ENCODE assay signal across 11 cellular contexts in the genomic region with DNA sequence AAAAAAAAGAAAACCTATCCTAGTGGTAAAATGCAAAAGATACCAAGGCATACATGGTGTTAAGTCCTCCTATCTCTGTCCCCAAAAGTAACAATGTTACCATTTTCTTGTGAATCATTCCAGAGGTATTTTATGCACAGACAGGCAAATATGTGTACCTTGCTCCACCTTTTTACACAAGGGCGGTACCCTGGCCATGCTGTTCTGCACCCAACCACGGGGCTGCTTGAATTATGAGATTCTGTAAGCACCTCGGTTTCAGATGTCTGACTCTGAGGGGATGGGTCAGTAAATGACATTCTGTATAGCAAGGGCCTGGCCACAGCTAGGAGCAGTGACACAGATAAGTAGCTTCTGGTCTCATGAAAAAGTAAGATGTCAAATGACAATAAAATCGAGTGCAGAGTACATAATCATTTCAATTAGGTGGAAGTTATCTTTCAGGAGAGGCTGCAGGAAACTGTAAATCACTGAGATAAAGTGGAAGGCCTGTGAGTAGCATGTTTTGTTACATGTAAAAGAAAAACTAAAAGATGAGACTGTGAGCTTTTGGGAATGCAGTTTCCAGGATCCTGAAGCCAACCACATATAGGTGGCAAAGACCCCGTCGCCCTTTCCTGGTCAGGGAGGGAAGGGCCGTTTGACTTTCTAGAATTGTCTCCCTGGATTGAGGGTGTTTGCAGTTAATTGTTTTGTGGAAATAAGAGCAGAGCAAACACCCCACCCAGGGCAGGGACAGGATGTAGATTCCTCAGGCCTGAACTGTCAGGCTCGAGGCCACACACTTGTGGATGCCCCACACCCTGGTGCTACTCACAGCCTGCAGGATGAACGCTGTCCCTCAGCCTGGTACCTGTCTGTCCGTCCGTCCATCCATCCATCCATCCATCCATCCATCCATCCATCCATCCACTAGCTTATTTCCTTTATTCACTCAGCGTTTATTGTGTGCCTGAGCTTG. TPM values are rescaled to one million over a fixed set of nuclear protein-coding genes. Genes with fewer than 3 reads are reported as not detected.
DNase-seq lines count a peak whose midpoint lies in the region; ATAC-seq, FAIRE-seq and TF ChIP-seq lines count a peak whose summit lies in the region.
"Had no signal": no experiment of that assay in that cellular context is flagged by ENCODE, and none has a peak within 500 bp of the region (broad histone marks: within the 10 kb centered on the region; RNA-seq: fewer than 3 reads in every experiment).

No MANE protein-coding gene starts in this region.

- FAIRE-seq in keratinocyte (lab: Jason Lieb, UNC) (peak; percentile 97), urothelium cell line (lab: Jason Lieb, UNC) (peak; percentile 35)

- peak overlapping the region; percentile 39 for H3K9ac ChIP-seq in keratinocyte (ENCODE audit: control insufficient read depth, extremely low read depth, insufficient read depth, low read length)

- H3K9me1 ChIP-seq in keratinocyte (ENCODE audit: control insufficient read depth, extremely low read depth, insufficient read depth, low read length), result no peaks in the 10 kb centered on the region

- ATAC-seq in heart right ventricle (peak in 5 of 8 donors; percentile 13 to 50 (median 32)), Panc1 (peak; percentile 48; the same call in 1 of the 2 replicates), HG02678 (IDR thresholded peaks at IDR 0.05; ENCODE audit: unreplicated experiment) (no peak), sciatic nerve (no peak)
- ATAC-seq: activated naive CD8-positive, alpha-beta T cell treated with anti-CD3 and anti-CD28 coated beads, Interleukin-2, amount 50 U/mL, for 24 hours; psoas muscle had no signal

- no peak for DNase-seq in heart right ventricle
- DNase-seq in cardiac septum (ENCODE audit: low spot score), result no peak
- peak; percentile 45 for DNase-seq in Panc1 (ENCODE audit: low read depth, low spot score)
- DNase-seq in keratinocyte (ENCODE audit: low read depth, low spot score), result no peak
- DNase-seq in urothelium cell line (ENCODE audit: low spot score), result peak; percentile 63
- no peak for DNase-seq in NCI-H345 treated with DMSO at 0.1 percent for 48 hours (lab: John Stamatoyannopoulos, UW; ENCODE audit: unreplicated experiment)
- no peak for DNase-seq in sciatic nerve (ENCODE audit: low spot score)
- DNase-seq: activated naive CD8-positive, alpha-beta T cell treated with anti-CD3 and anti-CD28 coated beads, Interleukin-2, amount 50 U/mL, for 24 hours; psoas muscle had no signal

- H3K4me1 ChIP-seq in heart right ventricle, result peaks cover 0 to 48% (median 18%) of the 10 kb centered on the region in 9 donors
- H3K4me1 ChIP-seq in Panc1 (ENCODE audit: control insufficient read depth, insufficient read depth, low read length), result peaks cover 15% of the 10 kb centered on the region
- peaks cover 56% of the 10 kb centered on the region for H3K4me1 ChIP-seq in keratinocyte (ENCODE audit: control insufficient read depth, extremely low read depth, insufficient read depth, low read length)
- H3K4me1 ChIP-seq: psoas muscle had no signal

- dilution Hi-C loops in keratinocyte (cut with MboI; ENCODE audit: extremely low pct_ligation_motif_present, low sequenced_read_pairs), result no loop called here

- H4K20me1 ChIP-seq in keratinocyte (ENCODE audit: control insufficient read depth, extremely low read depth, insufficient read depth, low read length), result no peaks in the 10 kb centered on the region

- in situ Hi-C loops in Panc1 (cut with HindIII; ENCODE audit: low pct_unique_long_range_greater_than_20kb, low sequenced_read_pairs), result no loop called here

- intact Hi-C loops in heart right ventricle (cut with DNase I), result no loop called here
- intact Hi-C loops in cardiac septum (cut with DNase I), result no loop called here
- intact Hi-C loops in Panc1 (cut with micrococcal nuclease; ENCODE audit: unreplicated experiment), result no loop called here
- intact Hi-C loops in sciatic nerve (cut with DNase I), result no loop called here

- H3K27ac ChIP-seq in heart right ventricle, result peak overlapping the region in 4 of 10 donors; percentile 10 to 44 (median 20)
- peak overlapping the region; percentile 12; the same call in 1 of the 2 replicates for H3K27ac ChIP-seq in Panc1 (ENCODE audit: low read length)
- peak overlapping the region; percentile 69 for H3K27ac ChIP-seq in keratinocyte (ENCODE audit: control insufficient read depth, insufficient read depth, low read length)
- H3K27ac ChIP-seq: psoas muscle, thoracic aorta had no signal

- no TSS peak for BruUV-seq in Panc1 (replicated peaks; lab: Mats Ljungman, UMichigan)

- H3K79me2 ChIP-seq in keratinocyte (ENCODE audit: control insufficient read depth, insufficient read depth, low read length), result peaks cover 3% of the 10 kb centered on the region

- no peak overlapping the region for H2AFZ ChIP-seq in keratinocyte (ENCODE audit: control insufficient read depth, low read length)

- CTCF ChIA-PET in Panc1 (lab: Charles Lee), result interaction anchor here (0.7 kb wide), 1 partner anchor 121 kb away, joined by 3 read pairs; no protein-coding TSS in a partner anchor

- no peaks in the 10 kb centered on the region for H3K36me3 ChIP-seq in heart right ventricle
- no peaks in the 10 kb centered on the region for H3K36me3 ChIP-seq in Panc1 (ENCODE audit: control insufficient read depth, insufficient read depth, low read length)
- H3K36me3 ChIP-seq in keratinocyte (ENCODE audit: control insufficient read depth in 2 of 2, extremely low read depth in 1 of 2, insufficient read depth in 2 of 2, low read length in 2 of 2), result no peaks in the 10 kb centered on the region
- H3K36me3 ChIP-seq: thoracic aorta had no signal

- POLR2A ChIA-PET in Panc1 (lab: Charles Lee), result no interaction called here

- TF ChIP-seq CTCF in heart right ventricle (IDR thresholded peaks at IDR 0.05), result no peak
- no peak for TF ChIP-seq CTCF in Panc1 (IDR thresholded peaks at IDR 0.05)
- TF ChIP-seq CTCF in keratinocyte (optimal IDR thresholded peaks at IDR 0.05 in 1 of 3, IDR thresholded peaks at IDR 0.05 in 1 of 3, conservative IDR thresholded peaks at IDR 0.05 in 1 of 3; ENCODE audit: extremely low read depth in 1 of 3, insufficient read depth in 2 of 3, low read length in 3 of 3), result no peak

- H3K4me3 ChIP-seq in heart right ventricle (no peak overlapping the region), Panc1 (ENCODE audit: low read depth in 2 of 2, low read length in 2 of 2) (no peak overlapping the region), keratinocyte (ENCODE audit: control insufficient read depth in 2 of 3, extremely low read depth in 1 of 3, insufficient read depth in 2 of 3, low read depth in 1 of 3, low read length in 3 of 3) (peak overlapping the region in 1 of 3 experiments; percentile 30)
- H3K4me3 ChIP-seq: psoas muscle, thoracic aorta had no signal

- 65 to 69% methylated on average over 12 of the region's 12 CpGs for WGBS in heart right ventricle, 2 donors

- H3K4me2 ChIP-seq in keratinocyte (ENCODE audit: control insufficient read depth, extremely low read depth, insufficient read depth, low read depth, low read length), result peak overlapping the region; percentile 82

- no peaks in the 10 kb centered on the region for H3K9me3 ChIP-seq in heart right ventricle
- H3K9me3 ChIP-seq in Panc1 (ENCODE audit: control insufficient read depth, insufficient read depth, low read depth, low read length), result no peaks in the 10 kb centered on the region
- H3K9me3 ChIP-seq in keratinocyte (ENCODE audit: control insufficient read depth, low read depth, low read length), result no peaks in the 10 kb centered on the region
- H3K9me3 ChIP-seq: psoas muscle, thoracic aorta had no signal

- H3K27me3 ChIP-seq in heart right ventricle, result no peaks in the 10 kb centered on the region
- no peaks in the 10 kb centered on the region for H3K27me3 ChIP-seq in Panc1 (ENCODE audit: control insufficient read depth, insufficient read depth, low read length)
- no peaks in the 10 kb centered on the region for H3K27me3 ChIP-seq in keratinocyte (ENCODE audit: control insufficient read depth, extremely low read depth, insufficient read depth, low read length)

RNA-seq across cellular contexts. Expression of a gene that starts 30.2 kb away (rescaled TPM):
- total RNA-seq in heart right ventricle (10 to 100 TPM; 27.4 to 61.8 (median 38.6) TPM), cardiac septum (58.1 TPM), Panc1 (2021; ENCODE audit: unreplicated experiment) (309 TPM), sciatic nerve (514 TPM)
- polyA plus RNA-seq in heart right ventricle (10 to 100 TPM; 35.0 to 65.3 TPM), keratinocyte (271 to 566 TPM (median 289 TPM) in 3 replicates)
- polyA plus RNA-seq in Panc1 (2012; ENCODE audit: insufficient read length), result 366 TPM
- polyA plus RNA-seq in keratinocyte (2011; ENCODE audit: low read depth), result 139 TPM
- 224 and 242 TPM in 2 replicates for polyA plus RNA-seq in keratinocyte (2011; cell fraction: cytosol; rRNA removed)
- 1,762 and 1,792 TPM in 2 replicates for polyA plus RNA-seq in keratinocyte (2011; cell fraction: nucleus; rRNA removed)
- polyA plus RNA-seq in keratinocyte (2012; ENCODE audit: low replicate concordance), result 243 and 645 TPM in 2 replicates
- polyA minus RNA-seq in keratinocyte, result 1,184 to 1,540 TPM (median 1,356 TPM) in 3 replicates
- 873 TPM for polyA minus RNA-seq in keratinocyte (2011; cell fraction: cytosol; rRNA and poly(A)+ RNA removed)
- 2,395 and 3,178 TPM in 2 replicates for polyA minus RNA-seq in keratinocyte (2011; cell fraction: nucleus; rRNA and poly(A)+ RNA removed)

Comparison
In these comparisons a context has a peak if more than half of its experiments do, and no peak if none do; other contexts are left out.
1. ATAC-seq: peak in heart right ventricle (5 of 8) and Panc1 (single experiment); none in HG02678 (single experiment) and sciatic nerve (single experiment).
2. DNase-seq: peak in Panc1 (single experiment) and urothelium cell line (single experiment); none in heart right ventricle (0 of 2), cardiac septum (single experiment), keratinocyte (single experiment), NCI-H345 treated with DMSO at 0.1 percent for 48 hours (single experiment) and sciatic nerve (single experiment).